In genomic region chr6:163760860-163761259, GRCh38 we compare ENCODE assay signal across 32 cellular contexts.
"Had no signal": no experiment of that assay in that cellular context is flagged by ENCODE, and none has a peak within 500 bp of the region (broad histone marks: within the 10 kb centered on the region; RNA-seq: fewer than 3 reads in every experiment).

No MANE protein-coding gene starts in this region.

- DNase-seq: activated CD4-positive, alpha-beta memory T cell treated with anti-CD3 and anti-CD28 coated beads for 36 hours; activated CD4-positive, alpha-beta T cell treated with anti-CD3 and anti-CD28 coated beads for 36 hours; activated CD4-positive, alpha-beta T cell treated with anti-CD3 and anti-CD28 coated beads, Interleukin-2, amount 10 ng/mL, durations not matched to agents 24 days and 14 days; activated CD4-positive, CD25-positive, alpha-beta regulatory T cell; activated CD4-positive, CD25-positive, alpha-beta regulatory T cell treated with anti-CD3 and anti-CD28 coated beads, Interleukin-2, amount 50 U/mL, for 72 hours; activated CD8-positive, alpha-beta memory T cell treated with anti-CD3 and anti-CD28 coated beads, Interleukin-2, amount 10 ng/mL, durations not matched to agents 7 days and 5 days; activated CD8-positive, alpha-beta memory T cell treated with anti-CD3 and anti-CD28 coated beads, Interleukin-2, amount 50 U/mL, for 4 hours; activated CD8-positive, alpha-beta T cell treated with anti-CD3 and anti-CD28 coated beads, Interleukin-2, amount 10 ng/mL, durations not matched to agents 7 days and 5 days; activated effector memory CD4-positive, alpha-beta T cell treated with anti-CD3 and anti-CD28 coated beads, Interleukin-2, amount 50 U/mL, for 16 hours; activated naive CD4-positive, alpha-beta T cell treated with anti-CD3 and anti-CD28 coated beads, Interleukin-2, amount 10 ng/mL, durations not matched to agents 7 days and 5 days; activated naive CD8-positive, alpha-beta T cell treated with anti-CD3 and anti-CD28 coated beads, Interleukin-2, amount 10 ng/mL, durations not matched to agents 7 days and 5 days; activated T-cell treated with anti-CD3 and anti-CD28 coated beads, Interleukin-2, amount 50 U/mL, for 1 hour; activated T-cell treated with anti-CD3 and anti-CD28 coated beads, Interleukin-2, amount 50 U/mL, for 48 hours; dorsolateral prefrontal cortex; effector memory CD4-positive, alpha-beta T cell; endodermal cell; foreskin keratinocyte; gastrocnemius medialis; glutamatergic neuron; heart left ventricle; T-helper 2 cell had no signal

- ATAC-seq: activated CD4-positive, alpha-beta T cell treated with anti-CD3 and anti-CD28 coated beads for 36 hours; activated CD8-positive, alpha-beta memory T cell treated with anti-CD3 and anti-CD28 coated beads, Interleukin-2, amount 10 ng/mL, durations not matched to agents 7 days and 5 days; activated CD8-positive, alpha-beta T cell treated with anti-CD3 and anti-CD28 coated beads, Interleukin-2, amount 10 ng/mL, durations not matched to agents 7 days and 5 days; activated naive CD4-positive, alpha-beta T cell treated with anti-CD3 and anti-CD28 coated beads, Interleukin-2, amount 50 U/mL, for 72 hours; esophagus mucosa; foreskin keratinocyte; gastrocnemius medialis; heart left ventricle had no signal

- H3K9me3 ChIP-seq: ascending aorta, breast epithelium, gastrocnemius medialis, heart left ventricle had no signal

- H3K27ac ChIP-seq: ascending aorta, breast epithelium, cardiac muscle cell, coronary artery, dorsolateral prefrontal cortex, foreskin keratinocyte, gastrocnemius medialis, heart left ventricle had no signal

- H3K36me3 Mint-ChIP-seq: activated CD4-positive, alpha-beta memory T cell treated with anti-CD3 and anti-CD28 coated beads for 36 hours; activated CD8-positive, alpha-beta memory T cell treated with anti-CD3 and anti-CD28 coated beads, Interleukin-2, amount 10 ng/mL, durations not matched to agents 7 days and 5 days; activated naive CD4-positive, alpha-beta T cell treated with anti-CD3 and anti-CD28 coated beads, Interleukin-2, amount 10 ng/mL, durations not matched to agents 7 days and 5 days; activated naive CD4-positive, alpha-beta T cell treated with anti-CD3 and anti-CD28 coated beads, Interleukin-2, amount 50 U/mL, for 72 hours; activated naive CD8-positive, alpha-beta T cell treated with anti-CD3 and anti-CD28 coated beads, Interleukin-2, amount 10 ng/mL, durations not matched to agents 7 days and 5 days; brain had no signal

- H3K27me3 Mint-ChIP-seq: brain had no signal

- H3K9me3 Mint-ChIP-seq: activated CD4-positive, alpha-beta memory T cell treated with anti-CD3 and anti-CD28 coated beads for 36 hours; activated naive CD4-positive, alpha-beta T cell treated with anti-CD3 and anti-CD28 coated beads, Interleukin-2, amount 10 ng/mL, durations not matched to agents 7 days and 5 days; activated naive CD8-positive, alpha-beta T cell treated with anti-CD3 and anti-CD28 coated beads, Interleukin-2, amount 10 ng/mL, durations not matched to agents 7 days and 5 days; activated T-helper 2 cell treated with anti-CD3 and anti-CD28 coated beads, Interferon-gamma antibody, Interleukin-2, Interleukin-4, amounts not matched to agents 10 μg/mL and 5 μg/mL and 100 μg/mL, durations not matched to agents 14 hours and 24 hours and 36 hours; dendritic cell treated with granulocyte-macrophage colony-stimulating factor and Interleukin-4, amounts not matched to agents 40 ng/mL and 50 ng/mL, for 4 days; endodermal cell had no signal

- H3K27me3 ChIP-seq: ascending aorta, breast epithelium, cardiac muscle cell, foreskin keratinocyte, gastrocnemius medialis, heart left ventricle had no signal

- H3K4me3 Mint-ChIP-seq: activated CD4-positive, alpha-beta memory T cell treated with anti-CD3 and anti-CD28 coated beads for 36 hours; activated CD4-positive, alpha-beta T cell treated with anti-CD3 and anti-CD28 coated beads for 36 hours; activated CD4-positive, alpha-beta T cell treated with anti-CD3 and anti-CD28 coated beads, Interleukin-2, amount 10 ng/mL, durations not matched to agents 24 days and 14 days; activated CD8-positive, alpha-beta memory T cell treated with anti-CD3 and anti-CD28 coated beads, Interleukin-2, amount 10 ng/mL, durations not matched to agents 7 days and 5 days; activated CD8-positive, alpha-beta T cell treated with anti-CD3 and anti-CD28 coated beads, Interleukin-2, amount 10 ng/mL, durations not matched to agents 7 days and 5 days; activated naive CD4-positive, alpha-beta T cell treated with anti-CD3 and anti-CD28 coated beads, Interleukin-2, amount 10 ng/mL, durations not matched to agents 7 days and 5 days; activated naive CD8-positive, alpha-beta T cell treated with anti-CD3 and anti-CD28 coated beads, Interleukin-2, amount 10 ng/mL, durations not matched to agents 7 days and 5 days; activated T-helper 1 cell treated with anti-CD3 and anti-CD28 coated beads, Interleukin-12 subunit alpha, Interleukin-12 subunit beta, Interleukin-2, Interleukin-4 antibody, amounts not matched to agents 30 ng/mL and 10 ng/mL and 1 ng/mL, durations not matched to agents 14 hours and 24 hours and 36 hours; brain; central memory CD8-positive, alpha-beta T cell; dendritic cell treated with granulocyte-macrophage colony-stimulating factor and Interleukin-4, amounts not matched to agents 40 ng/mL and 50 ng/mL, for 4 days; endodermal cell had no signal

- H3K4me3 ChIP-seq: ascending aorta, breast epithelium, cardiac muscle cell, coronary artery, dorsolateral prefrontal cortex, gastrocnemius medialis, heart left ventricle had no signal

- H3K4me1 Mint-ChIP-seq: activated CD4-positive, alpha-beta T cell treated with anti-CD3 and anti-CD28 coated beads for 36 hours; activated CD8-positive, alpha-beta memory T cell treated with anti-CD3 and anti-CD28 coated beads, Interleukin-2, amount 10 ng/mL, durations not matched to agents 7 days and 5 days; activated naive CD8-positive, alpha-beta T cell treated with anti-CD3 and anti-CD28 coated beads, Interleukin-2, amount 10 ng/mL, durations not matched to agents 7 days and 5 days; central memory CD8-positive, alpha-beta T cell; endodermal cell had no signal

- H3K27ac Mint-ChIP-seq: activated CD4-positive, alpha-beta memory T cell treated with anti-CD3 and anti-CD28 coated beads for 36 hours; activated CD4-positive, alpha-beta T cell treated with anti-CD3 and anti-CD28 coated beads for 36 hours; activated CD4-positive, alpha-beta T cell treated with anti-CD3 and anti-CD28 coated beads, Interleukin-2, amount 10 ng/mL, durations not matched to agents 24 days and 14 days; activated CD8-positive, alpha-beta memory T cell treated with anti-CD3 and anti-CD28 coated beads, Interleukin-2, amount 10 ng/mL, durations not matched to agents 7 days and 5 days; activated CD8-positive, alpha-beta T cell treated with anti-CD3 and anti-CD28 coated beads, Interleukin-2, amount 10 ng/mL, durations not matched to agents 7 days and 5 days; activated naive CD4-positive, alpha-beta T cell treated with anti-CD3 and anti-CD28 coated beads, Interleukin-2, amount 10 ng/mL, durations not matched to agents 7 days and 5 days; activated naive CD4-positive, alpha-beta T cell treated with anti-CD3 and anti-CD28 coated beads, Interleukin-2, amount 50 U/mL, for 72 hours; activated naive CD8-positive, alpha-beta T cell treated with anti-CD3 and anti-CD28 coated beads, Interleukin-2, amount 10 ng/mL, durations not matched to agents 7 days and 5 days; activated T-helper 1 cell treated with anti-CD3 and anti-CD28 coated beads, Interleukin-12 subunit alpha, Interleukin-12 subunit beta, Interleukin-2, Interleukin-4 antibody, amounts not matched to agents 30 ng/mL and 10 ng/mL and 1 ng/mL, durations not matched to agents 14 hours and 24 hours and 36 hours; activated T-helper 2 cell treated with anti-CD3 and anti-CD28 coated beads, Interferon-gamma antibody, Interleukin-2, Interleukin-4, amounts not matched to agents 10 μg/mL and 5 μg/mL and 100 μg/mL, durations not matched to agents 14 hours and 24 hours and 36 hours; dendritic cell treated with granulocyte-macrophage colony-stimulating factor and Interleukin-4, amounts not matched to agents 40 ng/mL and 50 ng/mL, for 4 days; endodermal cell had no signal

- H3K4me1 ChIP-seq: ascending aorta, breast epithelium had no signal

- H3K36me3 ChIP-seq: ascending aorta, breast epithelium, cardiac muscle cell, gastrocnemius medialis, heart left ventricle had no signal
